In the genomic region with DNA sequence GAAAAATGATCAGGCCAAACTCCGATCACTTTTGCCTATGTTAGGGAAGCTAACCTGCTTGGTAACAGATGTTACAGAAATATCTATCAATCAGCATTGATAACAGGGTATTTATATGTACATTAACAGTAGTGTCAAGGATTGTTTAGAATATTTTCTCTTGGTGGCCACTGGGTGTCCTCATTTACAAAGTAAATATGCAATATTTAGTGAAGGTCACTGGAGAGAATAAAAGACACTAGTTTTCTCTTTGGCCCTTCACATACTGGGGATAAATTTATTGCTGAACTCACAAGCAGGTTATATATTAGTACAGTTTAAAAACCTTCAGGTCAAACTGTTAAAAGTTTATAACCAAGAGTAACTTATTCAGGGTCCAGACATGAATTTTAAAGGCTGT, we compare ENCODE assay signal across 9 cellular contexts.
DNase-seq lines count a peak whose midpoint lies in the region; ATAC-seq and TF ChIP-seq lines count a peak whose summit lies in the region.
"Had no signal": no experiment of that assay in that cellular context is flagged by ENCODE, and none has a peak within 500 bp of the region (broad histone marks: within the 10 kb centered on the region; RNA-seq: fewer than 3 reads in every experiment).

No MANE protein-coding gene starts in this region.

- H3K4me1 ChIP-seq in CD8-positive, alpha-beta T cell (ENCODE audit: insufficient read depth, low read length), result no peaks in the 10 kb centered on the region
- peaks cover 0 to 8% (median 0%) of the 10 kb centered on the region in 4 donors for H3K4me1 ChIP-seq in Peyer's patch

- no peak for DNase-seq in CD8-positive, alpha-beta T cell
- no peak for DNase-seq in Peyer's patch
- DNase-seq in fibroblast of gingiva (ENCODE audit: low read depth), result peak; percentile 54
- peak; percentile 52 for DNase-seq in putamen (ENCODE audit: low spot score)
- no peak for DNase-seq in RPMI8226
- no peak for DNase-seq in stimulated activated CD4-positive, alpha-beta T cell treated with anti-CD3 and anti-CD28 coated beads, Interleukin-4, amount 100 ng/mL, for 1 hour

- no peaks in the 10 kb centered on the region for H3K36me3 ChIP-seq in CD8-positive, alpha-beta T cell (ENCODE audit: insufficient read depth, low read length)
- H3K36me3 ChIP-seq in Peyer's patch, result no peaks in the 10 kb centered on the region

- H3K4me1 Mint-ChIP-seq in CD8-positive, alpha-beta T cell (ENCODE audit: low read depth), result no peaks in the 10 kb centered on the region

- H3K27me3 ChIP-seq in CD8-positive, alpha-beta T cell (ENCODE audit: insufficient read depth, low read length), result no peaks in the 10 kb centered on the region
- H3K27me3 ChIP-seq in Peyer's patch, result no peaks in the 10 kb centered on the region

- H3K27ac Mint-ChIP-seq in CD8-positive, alpha-beta T cell, result no peak overlapping the region
- H3K27ac Mint-ChIP-seq: IgD-negative memory B cell had no signal

- no peaks in the 10 kb centered on the region for H3K27me3 Mint-ChIP-seq in CD8-positive, alpha-beta T cell (ENCODE audit: low read depth)
- H3K27me3 Mint-ChIP-seq: IgD-negative memory B cell had no signal

- no peak overlapping the region for H3K4me3 Mint-ChIP-seq in CD8-positive, alpha-beta T cell
- H3K4me3 Mint-ChIP-seq: IgD-negative memory B cell had no signal

- no peaks in the 10 kb centered on the region for H3K9me3 Mint-ChIP-seq in CD8-positive, alpha-beta T cell
- H3K9me3 Mint-ChIP-seq: IgD-negative memory B cell had no signal

- no peak for TF ChIP-seq POLR2A in Peyer's patch (IDR thresholded peaks at IDR 0.05)

- intact Hi-C loops in CD8-positive, alpha-beta T cell (cut with DNase I, micrococcal nuclease), result no loop called here

- no peak overlapping the region for H3K4me3 ChIP-seq in CD8-positive, alpha-beta T cell (ENCODE audit: low read depth, low read length)
- H3K4me3 ChIP-seq in Peyer's patch, result no peak overlapping the region

- H3K9me3 ChIP-seq in CD8-positive, alpha-beta T cell (ENCODE audit: low read length), result no peaks in the 10 kb centered on the region
- no peaks in the 10 kb centered on the region for H3K9me3 ChIP-seq in Peyer's patch

- TF ChIP-seq CTCF in CD8-positive, alpha-beta T cell (IDR thresholded peaks at IDR 0.05), result peak; percentile 14
- TF ChIP-seq CTCF in Peyer's patch (IDR thresholded peaks at IDR 0.05), result peak in 5 of 6 experiments; percentile 3 to 49 (median 46)

- no peak overlapping the region for H3K27ac ChIP-seq in CD8-positive, alpha-beta T cell (ENCODE audit: low read depth, low read length)
- no peak overlapping the region for H3K27ac ChIP-seq in Peyer's patch

- POLR2A ChIA-PET in CD8-positive, alpha-beta T cell (lab: Charles Lee), result no interaction called here

- no peak for ATAC-seq in CD8-positive, alpha-beta T cell
- peak; percentile 62 for ATAC-seq in GM19395 (IDR thresholded peaks at IDR 0.05; ENCODE audit: unreplicated experiment)
- ATAC-seq in GM21515 (IDR thresholded peaks at IDR 0.05; ENCODE audit: unreplicated experiment), result no peak

- peaks cover 8% of the 10 kb centered on the region for H3K36me3 Mint-ChIP-seq in CD8-positive, alpha-beta T cell

- CTCF ChIA-PET in CD8-positive, alpha-beta T cell (lab: Charles Lee), result interaction anchor here (0.8 to 2.6 kb wide), 9 partner anchors 10 to 209 kb away, joined by 3 to 12 read pairs (median 5); no protein-coding TSS in a partner anchor

Comparison
In these comparisons a context has a peak if more than half of its experiments do, and no peak if none do; other contexts are left out.
1. DNase-seq: peak in fibroblast of gingiva (single experiment) and putamen (single experiment); none in CD8-positive, alpha-beta T cell (0 of 7), Peyer's patch (0 of 3), RPMI8226 (single experiment) and stimulated activated CD4-positive, alpha-beta T cell treated with anti-CD3 and anti-CD28 coated beads, Interleukin-4, amount 100 ng/mL, for 1 hour (single experiment).